In genomic region chr12:101414533-101415119, GRCh38 we compare ENCODE assay signal across 9 cellular contexts.
DNase-seq lines count a peak whose midpoint lies in the region; ATAC-seq and TF ChIP-seq lines count a peak whose summit lies in the region.
"Had no signal": no experiment of that assay in that cellular context is flagged by ENCODE, and none has a peak within 500 bp of the region (broad histone marks: within the 10 kb centered on the region; RNA-seq: fewer than 3 reads in every experiment).

No MANE protein-coding gene starts in this region.

- H3K4me3 ChIP-seq in MM.1S (ENCODE audit: low read length) = no peak overlapping the region
- H3K4me3 ChIP-seq: SJSA1 had no signal

- H3K4me1 ChIP-seq in MM.1S (ENCODE audit: low read length) = no peaks in the 10 kb centered on the region
- H3K4me1 ChIP-seq: SJSA1 had no signal

- H3K9me2 ChIP-seq in MM.1S (replicated peaks; ENCODE audit: insufficient read depth, low read length) = no peaks in the 10 kb centered on the region

- no peak overlapping the region for H3K9ac ChIP-seq in MM.1S (ENCODE audit: low read length)

- CTCF ChIA-PET in RWPE1 (lab: Yijun Ruan, JAX) = interaction anchor here (0.6 to 1.0 kb wide), 14 partner anchors 16 to 1097 kb away, joined by 3 to 7 read pairs (median 3); no protein-coding TSS in a partner anchor

- no peaks in the 10 kb centered on the region for H3K27me3 ChIP-seq in MM.1S (replicated peaks; ENCODE audit: insufficient read depth, low read length)
- H3K27me3 ChIP-seq: SJSA1 had no signal

- H2AFZ ChIP-seq in MM.1S (ENCODE audit: low read length) = no peak overlapping the region

- no peaks in the 10 kb centered on the region for H3K79me2 ChIP-seq in MM.1S (ENCODE audit: low read length)

- H3K4me3 Mint-ChIP-seq in nephron = no peak overlapping the region

- H3K4me2 ChIP-seq in MM.1S (ENCODE audit: low read depth, low read length) = no peak overlapping the region

- no peak overlapping the region for H3K27ac Mint-ChIP-seq in nephron

- no peaks in the 10 kb centered on the region for H3K27me3 Mint-ChIP-seq in nephron (ENCODE audit: low read depth)

- no peaks in the 10 kb centered on the region for H3K36me3 Mint-ChIP-seq in nephron (ENCODE audit: low read depth)

- H3K36me3 ChIP-seq in MM.1S (replicated peaks; ENCODE audit: insufficient read depth, low read length) = no peaks in the 10 kb centered on the region
- H3K36me3 ChIP-seq: SJSA1 had no signal

- DNase-seq in CD1c-positive myeloid dendritic cell (ENCODE audit: extremely low spot score) (peak; percentile 80), MM.1S (peak; percentile 75), RWPE1 (ENCODE audit: low spot score) (peak; percentile 51), epidermal melanocyte (ENCODE audit: insufficient read length, low spot score) (peak; percentile 43)
- DNase-seq in activated CD4-positive, alpha-beta T cell treated with anti-CD3 and anti-CD28 coated beads, Interleukin-2, amount 50 U/mL, for 1 hour = no peak

- no peaks in the 10 kb centered on the region for H3K9me3 Mint-ChIP-seq in nephron

- POLR2A ChIA-PET in RWPE1 (lab: Yijun Ruan, JAX; ENCODE audit: low non-redundant PET) = no interaction called here

- H3F3A ChIP-seq in MM.1S (ENCODE audit: insufficient read depth, low read length) = no peaks in the 10 kb centered on the region

- no peaks in the 10 kb centered on the region for H4K20me1 ChIP-seq in MM.1S (ENCODE audit: insufficient read depth, low read length)

- TF ChIP-seq CTCF in MM.1S (IDR thresholded peaks at IDR 0.05; ENCODE audit: low read length) (peak; percentile 64), RWPE1 (conservative IDR thresholded peaks at IDR 0.05; ENCODE audit: low read depth) (peak; percentile 70), nephron (IDR thresholded peaks at IDR 0.05; ENCODE audit: unreplicated experiment in 3 of 3) (peak; percentile 58 to 76 (median 66))

- H3K4me1 Mint-ChIP-seq in nephron = no peaks in the 10 kb centered on the region

- ATAC-seq in GM18502 (IDR thresholded peaks at IDR 0.05; ENCODE audit: poor library complexity, unreplicated experiment) (peak; percentile 57), HG02610 (IDR thresholded peaks at IDR 0.05; ENCODE audit: unreplicated experiment) (no peak)

- H3K27ac ChIP-seq in MM.1S (ENCODE audit: low read length) (no peak overlapping the region), RWPE1 (no peak overlapping the region)
- H3K27ac ChIP-seq: SJSA1 had no signal

- H3K9me3 ChIP-seq in MM.1S (replicated peaks; ENCODE audit: insufficient read depth, low read length) = no peaks in the 10 kb centered on the region
- H3K9me3 ChIP-seq: SJSA1 had no signal
